ENCODE assay signal across 1 cellular context in the genomic region with DNA sequence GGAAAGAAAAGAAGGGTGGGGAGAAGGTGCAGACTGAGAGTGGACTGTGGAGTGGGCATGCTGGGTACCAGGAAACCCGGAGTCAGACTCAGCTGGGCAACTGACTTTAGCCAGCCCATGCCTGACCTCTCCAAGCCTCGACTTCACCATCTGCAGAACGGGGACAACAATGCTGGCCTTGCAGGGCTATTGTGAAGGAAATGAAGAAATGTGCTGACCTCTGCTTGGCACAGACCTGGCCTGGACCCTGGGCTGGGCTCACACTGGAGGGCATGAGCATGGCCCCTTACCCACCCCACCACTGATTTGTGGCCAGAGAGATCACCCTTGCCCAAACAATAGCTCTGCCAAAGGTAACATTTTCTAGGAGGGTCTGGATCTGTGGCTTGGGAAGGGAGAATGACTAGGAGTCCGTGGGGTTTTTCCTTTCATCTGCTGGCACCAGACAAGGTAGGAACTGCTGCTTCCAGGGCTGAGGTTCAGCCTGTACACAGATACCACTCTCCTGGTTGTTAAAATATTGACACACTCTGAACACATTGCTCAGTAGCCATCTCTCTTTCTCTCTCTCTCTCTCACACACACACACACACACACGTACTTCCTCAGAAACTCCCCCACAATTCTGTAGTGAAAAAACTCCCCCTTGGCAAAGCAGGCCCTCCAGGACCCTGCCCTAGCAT.
A peak's percentile ranks its signal among the peaks of the same experiment; 100 is the strongest.
TF ChIP-seq lines count a peak whose summit lies in the region.

No MANE protein-coding gene starts in this region.

TF ChIP-seq in K562, 482 proteins besides CTCF, POLR2A, EP300 and RAD21:
- TF ChIP-seq ESRRA (IDR thresholded peaks at IDR 0.05; ENCODE audit: borderline replicate concordance, low read depth) = peak; percentile 48; the same call in 1 of the 2 replicates
- no peak for TF ChIP-seq ZNF668 (CRISPR knock-in tag; IDR thresholded peaks at IDR 0.05)
